Comparison of ENCODE assay signal across 1 cellular context in genomic region chr1:17227358-17227915, GRCh38.
TF ChIP-seq lines count a peak whose summit lies in the region.

No MANE protein-coding gene starts in this region.

TF ChIP-seq in HEK293, 187 proteins besides CTCF, POLR2A, EP300 and RAD21 (continued from another document and continues in another):
- no peak for TF ChIP-seq BCL6B (tag by site-specific recombination; IDR thresholded peaks at IDR 0.05)
- TF ChIP-seq ZNF626 (tag by site-specific recombination; IDR thresholded peaks at IDR 0.05): no peak
- TF ChIP-seq ZNF350 (tag by site-specific recombination; IDR thresholded peaks at IDR 0.05): no peak
- no peak for TF ChIP-seq ZNF16 (tag by site-specific recombination; IDR thresholded peaks at IDR 0.05; ENCODE audit: low read depth)
- no peak for TF ChIP-seq ZSCAN30 (tag by site-specific recombination; IDR thresholded peaks at IDR 0.05)
- no peak for TF ChIP-seq MEIS1 (CRISPR knock-in tag; IDR thresholded peaks at IDR 0.05; ENCODE audit: borderline replicate concordance)
- TF ChIP-seq ZNF555 (tag by site-specific recombination; conservative IDR thresholded peaks at IDR 0.05): peak; percentile 97
- no peak for TF ChIP-seq HOXD13 (CRISPR knock-in tag; IDR thresholded peaks at IDR 0.05; ENCODE audit: borderline replicate concordance)
- no peak for TF ChIP-seq ZNF324 (tag by site-specific recombination; IDR thresholded peaks at IDR 0.05)
- TF ChIP-seq ZNF223 (tag by site-specific recombination; IDR thresholded peaks at IDR 0.05): peak; percentile 78; the same call in 1 of the 2 replicates
- TF ChIP-seq ZNF202 (tag by site-specific recombination; IDR thresholded peaks at IDR 0.05; ENCODE audit: borderline replicate concordance): no peak
- 0 out of 2 replicates have a peak, but pooled peaks have one; percentile 51 for TF ChIP-seq ZBTB1 (tag by site-specific recombination; IDR thresholded peaks at IDR 0.05)
- TF ChIP-seq GLI2 (tag by site-specific recombination; IDR thresholded peaks at IDR 0.05; ENCODE audit: borderline replicate concordance, low read depth): no peak; the same call in 1 of the 2 replicates
- no peak for TF ChIP-seq ELK4 (IDR thresholded peaks at IDR 0.05; ENCODE audit: borderline replicate concordance, low read depth, low read length)
- no peak for TF ChIP-seq ZNF600 (tag by site-specific recombination; IDR thresholded peaks at IDR 0.05)
- no peak for TF ChIP-seq TRIM28 (IDR thresholded peaks at IDR 0.05; ENCODE audit: borderline replicate concordance, low read length)
- TF ChIP-seq ZNF341 (tag by site-specific recombination; IDR thresholded peaks at IDR 0.05; ENCODE audit: low read depth): no peak
- TF ChIP-seq ZBTB10 (tag by site-specific recombination; IDR thresholded peaks at IDR 0.05): no peak
- TF ChIP-seq ZNF510 (tag by site-specific recombination; IDR thresholded peaks at IDR 0.05; ENCODE audit: insufficient replicate concordance): no peak
- peak; percentile 93; the same call in 1 of the 2 replicates for TF ChIP-seq ZNF560 (tag by site-specific recombination; IDR thresholded peaks at IDR 0.05; ENCODE audit: borderline replicate concordance)
- no peak for TF ChIP-seq ZNF571 (tag by site-specific recombination; IDR thresholded peaks at IDR 0.05)
- TF ChIP-seq ZNF629 (tag by site-specific recombination; IDR thresholded peaks at IDR 0.05): peak; percentile 72
- TF ChIP-seq ZNF114 (tag by site-specific recombination; IDR thresholded peaks at IDR 0.05): no peak
- TF ChIP-seq ZNF639 (tag by site-specific recombination; IDR thresholded peaks at IDR 0.05): 0 out of 2 replicates have a peak, but pooled peaks have one; percentile 70
- TF ChIP-seq SCRT2 (tag by site-specific recombination; IDR thresholded peaks at IDR 0.05): peak; percentile 36; the same call in 1 of the 2 replicates
- no peak for TF ChIP-seq AEBP2 (tag by site-specific recombination; IDR thresholded peaks at IDR 0.05; ENCODE audit: borderline replicate concordance)
- TF ChIP-seq ZNF677 (tag by site-specific recombination; IDR thresholded peaks at IDR 0.05): no peak
- TF ChIP-seq KLF1 (tag by site-specific recombination; IDR thresholded peaks at IDR 0.05): no peak
- TF ChIP-seq ZNF311 (tag by site-specific recombination; IDR thresholded peaks at IDR 0.05; ENCODE audit: borderline replicate concordance): no peak
- no peak for TF ChIP-seq IKZF3 (tag by site-specific recombination; IDR thresholded peaks at IDR 0.05)
- TF ChIP-seq HOXA7 (CRISPR knock-in tag; IDR thresholded peaks at IDR 0.05; ENCODE audit: borderline replicate concordance): no peak
- TF ChIP-seq ZSCAN23 (tag by site-specific recombination; IDR thresholded peaks at IDR 0.05): peak; percentile 26; the same call in 1 of the 2 replicates
- no peak for TF ChIP-seq ZNF747 (tag by site-specific recombination; IDR thresholded peaks at IDR 0.05)
- no peak; the same call in 1 of the 2 replicates for TF ChIP-seq ZNF433 (tag by site-specific recombination; IDR thresholded peaks at IDR 0.05; ENCODE audit: low read depth)
- TF ChIP-seq ZNF513 (tag by site-specific recombination; IDR thresholded peaks at IDR 0.05): no peak
- TF ChIP-seq ZBTB6 (tag by site-specific recombination; IDR thresholded peaks at IDR 0.05): no peak
- no peak for TF ChIP-seq ZNF211 (tag by site-specific recombination; IDR thresholded peaks at IDR 0.05; ENCODE audit: low read depth)
- peak; percentile 93 for TF ChIP-seq ZNF404 (tag by site-specific recombination; IDR thresholded peaks at IDR 0.05)
- no peak for TF ChIP-seq ZNF792 (tag by site-specific recombination; IDR thresholded peaks at IDR 0.05)
- TF ChIP-seq ZBTB21 (tag by site-specific recombination; IDR thresholded peaks at IDR 0.05): peak; percentile 69
- no peak for TF ChIP-seq ZSCAN5A (tag by site-specific recombination; IDR thresholded peaks at IDR 0.05)
- no peak for TF ChIP-seq ZNF398 (tag by site-specific recombination; IDR thresholded peaks at IDR 0.05)
- peak; percentile 84 for TF ChIP-seq ZBTB8A (tag by site-specific recombination; IDR thresholded peaks at IDR 0.05)
- TF ChIP-seq ZNF362 (tag by site-specific recombination; IDR thresholded peaks at IDR 0.05): no peak
- TF ChIP-seq ZNF561 (tag by site-specific recombination; IDR thresholded peaks at IDR 0.05; ENCODE audit: borderline replicate concordance): no peak
- TF ChIP-seq GLIS2 (tag by site-specific recombination; IDR thresholded peaks at IDR 0.05): no peak
- no peak for TF ChIP-seq ZNF529 (tag by site-specific recombination; IDR thresholded peaks at IDR 0.05; ENCODE audit: insufficient replicate concordance)
- TF ChIP-seq TCF7L2 (IDR thresholded peaks at IDR 0.05; ENCODE audit: borderline replicate concordance, low read depth, low read length): no peak
- TF ChIP-seq RBAK (tag by site-specific recombination; IDR thresholded peaks at IDR 0.05): peak; percentile 71; the same call in 1 of the 2 replicates
- TF ChIP-seq ZNF37A (tag by site-specific recombination; IDR thresholded peaks at IDR 0.05): no peak
- peak; percentile 32; the same call in 1 of the 2 replicates for TF ChIP-seq ZFP3 (tag by site-specific recombination; IDR thresholded peaks at IDR 0.05; ENCODE audit: low read depth)
- no peak for TF ChIP-seq ZNF621 (tag by site-specific recombination; IDR thresholded peaks at IDR 0.05)
